Comparison of ENCODE assay signal across 19 cellular contexts in genomic region chr10:21722209-21722608, GRCh38.
"Had no signal": no experiment of that assay in that cellular context is flagged by ENCODE, and none has a peak within 500 bp of the region (broad histone marks: within the 10 kb centered on the region; RNA-seq: fewer than 3 reads in every experiment).

No MANE protein-coding gene starts in this region.

- H3K36me3 ChIP-seq: prostate gland, thyroid gland had no signal

- H3K79me2 ChIP-seq: parathyroid adenoma had no signal

- H3K4me3 ChIP-seq: esophagus muscularis mucosa, left lung, lower lobe of right lung, prostate gland, right lobe of liver, suprapubic skin, thyroid gland had no signal

- H3K27ac ChIP-seq: epithelial cell of prostate, esophagus muscularis mucosa, left lung, lower lobe of right lung, parathyroid adenoma, prostate gland, right lobe of liver, suprapubic skin, thyroid gland had no signal

- DNase-seq: effector memory CD4-positive, alpha-beta T cell; immature natural killer cell; left lung; lower lobe of right lung; naive B cell; retina; right lobe of liver; stimulated activated CD4-positive, alpha-beta T cell treated with anti-CD3 and anti-CD28 coated beads, Interleukin-4, amount 100 ng/mL, for 1 hour; stimulated activated CD8-positive, alpha-beta memory T cell treated with anti-CD3 and anti-CD28 coated beads, Interleukin-4, amount 100 ng/mL, for 48 hours; stimulated activated naive CD8-positive, alpha-beta T cell treated with anti-CD3 and anti-CD28 coated beads, Interleukin-15, Interleukin-2, amounts not matched to agents 100 U/mL and 50 U/mL, for 24 hours; thyroid gland had no signal

- H3K9me3 ChIP-seq: esophagus muscularis mucosa, left lung, lower lobe of right lung, prostate gland, right lobe of liver, suprapubic skin, thyroid gland had no signal

- H2AFZ ChIP-seq: parathyroid adenoma had no signal

- H3K27me3 ChIP-seq: esophagus muscularis mucosa, left lung, right lobe of liver, suprapubic skin, thyroid gland had no signal

- FAIRE-seq: keratinocyte, urothelium cell line had no signal

- ATAC-seq: left lung; lower lobe of right lung; right lobe of liver; stimulated activated effector memory CD8-positive, alpha-beta T cell treated with anti-CD3 and anti-CD28 coated beads, Interleukin-12 subunit alpha, Interleukin-12 subunit beta, amount 100 ng/mL, for 72 hours; stimulated activated naive CD8-positive, alpha-beta T cell treated with anti-CD3 and anti-CD28 coated beads, Interleukin-15, Interleukin-2, amounts not matched to agents 100 U/mL and 50 U/mL, for 24 hours had no signal

- H3K4me1 ChIP-seq: prostate gland had no signal

- H3K9ac ChIP-seq: parathyroid adenoma had no signal
